10 cellular contexts compared by ENCODE assay signal in genomic region chr7:106070567-106071254, GRCh38. TPM values are rescaled to one million over a fixed set of nuclear protein-coding genes. Genes with fewer than 3 reads are reported as not detected.
DNase-seq lines count a peak whose midpoint lies in the region; ATAC-seq and TF ChIP-seq lines count a peak whose summit lies in the region.
"Had no signal": no experiment of that assay in that cellular context is flagged by ENCODE, and none has a peak within 500 bp of the region (broad histone marks: within the 10 kb centered on the region; RNA-seq: fewer than 3 reads in every experiment).

No MANE protein-coding gene starts in this region.

- peak overlapping the region; percentile 60 for H3K27ac ChIP-seq in right cardiac atrium (ENCODE audit: low read length)
- H3K27ac ChIP-seq in Panc1 (ENCODE audit: low read length): peak overlapping the region; percentile 55; the same call in 1 of the 2 replicates
- peak overlapping the region; percentile 72 to 73 for H3K27ac ChIP-seq in uterus
- H3K27ac ChIP-seq: tibial artery had no signal

- CTCF ChIA-PET in Panc1 (lab: Charles Lee): no interaction called here

- peak overlapping the region in 5 of 6 donors; percentile 7 to 88 (median 87) for H3K27ac Mint-ChIP-seq in immature natural killer cell

- H3K36me3 ChIP-seq in Panc1 (ENCODE audit: control insufficient read depth, insufficient read depth, low read length): no peaks in the 10 kb centered on the region
- no peaks in the 10 kb centered on the region for H3K36me3 ChIP-seq in uterus
- H3K36me3 ChIP-seq: tibial artery had no signal

- H3K27me3 Mint-ChIP-seq in immature natural killer cell (ENCODE audit: low read depth in 3 of 3): peaks cover 0 to 5% (median 2%) of the 10 kb centered on the region in 3 donors

- ATAC-seq in right cardiac atrium (no peak), left cardiac atrium (no peak), Panc1 (no peak), omental fat pad (ENCODE audit: low FRiP score) (no peak), HG03139 (IDR thresholded peaks at IDR 0.05; ENCODE audit: unreplicated experiment) (no peak)

- POLR2A ChIA-PET in Panc1 (lab: Charles Lee): no interaction called here

- H3K9me3 ChIP-seq in right cardiac atrium (ENCODE audit: control insufficient read depth, low read length) (no peaks in the 10 kb centered on the region), Panc1 (ENCODE audit: control insufficient read depth, insufficient read depth, low read depth, low read length) (no peaks in the 10 kb centered on the region), uterus (no peaks in the 10 kb centered on the region)
- H3K9me3 ChIP-seq: tibial artery had no signal

- WGBS in right cardiac atrium: 83% methylated on average over 8 of the region's 8 CpGs

- TF ChIP-seq CTCF in Panc1 (IDR thresholded peaks at IDR 0.05) (no peak), uterus (IDR thresholded peaks at IDR 0.05) (no peak), omental fat pad (IDR thresholded peaks at IDR 0.05) (no peak)

- DNase-seq in right cardiac atrium (no peak), left cardiac atrium (no peak), Panc1 (ENCODE audit: low read depth, low spot score) (no peak), immature natural killer cell (no peak), uterus (peak in 1 of 2 donors; percentile 15), omental fat pad (ENCODE audit: low spot score) (no peak), cerebellum (ENCODE audit: low spot score) (no peak)
- DNase-seq: IMR-90, tibial artery had no signal

- intact Hi-C loops in right cardiac atrium (cut with DNase I): loop anchor here in 1 of 4 donors (5.0 kb wide), 1 partner anchor 42 kb away; the partner anchor contains the start of gene SYPL1
- intact Hi-C loops in left cardiac atrium (cut with DNase I): no loop called here
- intact Hi-C loops in Panc1 (cut with micrococcal nuclease; ENCODE audit: unreplicated experiment): no loop called here
- intact Hi-C loops in uterus (cut with DNase I; ENCODE audit: low total_unique reads): no loop called here

- H3K4me3 ChIP-seq in right cardiac atrium (ENCODE audit: low read length): no peak overlapping the region
- no peak overlapping the region for H3K4me3 ChIP-seq in Panc1 (ENCODE audit: low read depth in 2 of 2, low read length in 2 of 2)
- H3K4me3 ChIP-seq in uterus: no peak overlapping the region
- H3K4me3 ChIP-seq: tibial artery had no signal

- H3K4me1 ChIP-seq in right cardiac atrium (ENCODE audit: control insufficient read depth, insufficient read depth, low read length) (peaks cover 19% of the 10 kb centered on the region), Panc1 (ENCODE audit: control insufficient read depth, insufficient read depth, low read length) (peaks cover 26% of the 10 kb centered on the region), uterus (no peaks in the 10 kb centered on the region)

- H3K9me3 Mint-ChIP-seq in immature natural killer cell: no peaks in the 10 kb centered on the region

- in situ Hi-C loops in Panc1 (cut with HindIII; ENCODE audit: low pct_unique_long_range_greater_than_20kb, low sequenced_read_pairs): loop anchor here (25.0 kb wide), 1 partner anchor 92 kb away; no protein-coding TSS in a partner anchor

- no TSS peak for BruUV-seq in Panc1 (replicated peaks; lab: Mats Ljungman, UMichigan)

- H3K27me3 ChIP-seq in right cardiac atrium (ENCODE audit: control insufficient read depth, insufficient read depth) (no peaks in the 10 kb centered on the region), Panc1 (ENCODE audit: control insufficient read depth, insufficient read depth, low read length) (no peaks in the 10 kb centered on the region), uterus (no peaks in the 10 kb centered on the region)
- H3K27me3 ChIP-seq: tibial artery had no signal

- peaks cover 0 to 9% (median 0%) of the 10 kb centered on the region in 3 donors for H3K36me3 Mint-ChIP-seq in immature natural killer cell

- no peak for TF ChIP-seq POLR2A in uterus (IDR thresholded peaks at IDR 0.05)

- peaks cover 46 to 59% of the 10 kb centered on the region in 2 donors for H3K4me1 Mint-ChIP-seq in immature natural killer cell

- H3K4me3 Mint-ChIP-seq in immature natural killer cell: peak overlapping the region in 4 of 5 donors; percentile 52 to 85 (median 80)

RNA-seq across cellular contexts. Expression of gene SYPL1, which starts 41.4 kb away (rescaled TPM):
- total RNA-seq in right cardiac atrium (10 to 100 TPM; 72.2 to 86.9 (median 79.7) TPM), left cardiac atrium (10 to 100 TPM; 71.9 to 87.1 TPM), Panc1 (2021; ENCODE audit: unreplicated experiment) (98.3 TPM), uterus (100 to 1,000 TPM; 123 to 220 (median 131) TPM), omental fat pad (100 to 1,000 TPM in 1 of 4 donors, 10 to 100 TPM in 3; 61.5 to 120 (median 70.6) TPM), cerebellum (24.7 TPM)
- polyA plus RNA-seq in right cardiac atrium (78.0 TPM), immature natural killer cell (10 to 100 TPM; 25.3 to 46.5 (median 32.0) TPM)
- polyA plus RNA-seq in Panc1 (2012; ENCODE audit: insufficient read length): 59.7 TPM
